ENCODE assay signal across 2 cellular contexts in the genomic region with DNA sequence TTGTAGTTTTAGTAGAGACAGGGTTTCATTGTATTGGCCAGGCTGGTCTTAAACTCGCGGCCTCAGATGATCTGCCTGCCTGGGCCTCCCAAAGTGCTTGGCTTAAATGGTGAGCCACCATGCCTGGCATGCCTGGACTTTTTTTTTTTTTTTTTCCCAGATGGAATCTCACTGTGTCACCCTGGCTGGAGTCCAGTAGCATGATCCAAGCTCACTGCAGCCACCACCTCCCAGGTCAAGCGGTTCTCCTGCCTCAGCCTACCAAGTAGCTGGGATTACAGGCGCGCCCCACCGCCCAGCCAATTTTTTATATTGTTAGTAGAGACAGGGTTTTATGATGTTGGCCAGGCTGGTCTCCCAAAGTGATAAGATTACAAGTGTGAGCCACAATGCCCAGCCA.
TF ChIP-seq lines count a peak whose summit lies in the region.

No MANE protein-coding gene starts in this region.

TF ChIP-seq in K562, 482 proteins besides CTCF, POLR2A, EP300 and RAD21:
- TF ChIP-seq ZNF384 (IDR thresholded peaks at IDR 0.05; ENCODE audit: low read depth, low read length) (peak; percentile 64; the same call in 1 of the 2 replicates), ZNF766 (CRISPR knock-in tag; conservative IDR thresholded peaks at IDR 0.05) (no peak)
TF ChIP-seq in K562: peak in this region for 1.

TF ChIP-seq in HepG2, 621 proteins besides CTCF, POLR2A, EP300 and RAD21:
- TF ChIP-seq ZNF644 (CRISPR knock-in tag; IDR thresholded peaks at IDR 0.05; ENCODE audit: low read depth) (peak; percentile 14; the same call in 1 of the 2 replicates), SMC3 (IDR thresholded peaks at IDR 0.05; ENCODE audit: low read length) (no peak), ZNF224 (CRISPR knock-in tag; IDR thresholded peaks at IDR 0.05) (no peak), FUBP1 (CRISPR knock-in tag; IDR thresholded peaks at IDR 0.05; ENCODE audit: borderline replicate concordance) (no peak), ZNF460 (CRISPR knock-in tag; IDR thresholded peaks at IDR 0.05; ENCODE audit: borderline replicate concordance) (peak; percentile 17; the same call in 1 of the 2 replicates), ZBTB33 (CRISPR knock-in tag; IDR thresholded peaks at IDR 0.05) (peak; percentile 61; the same call in 1 of the 2 replicates), ZNF121 (CRISPR knock-in tag; IDR thresholded peaks at IDR 0.05) (peak; percentile 58; the same call in 1 of the 2 replicates)
- TF ChIP-seq, protein P1, sequence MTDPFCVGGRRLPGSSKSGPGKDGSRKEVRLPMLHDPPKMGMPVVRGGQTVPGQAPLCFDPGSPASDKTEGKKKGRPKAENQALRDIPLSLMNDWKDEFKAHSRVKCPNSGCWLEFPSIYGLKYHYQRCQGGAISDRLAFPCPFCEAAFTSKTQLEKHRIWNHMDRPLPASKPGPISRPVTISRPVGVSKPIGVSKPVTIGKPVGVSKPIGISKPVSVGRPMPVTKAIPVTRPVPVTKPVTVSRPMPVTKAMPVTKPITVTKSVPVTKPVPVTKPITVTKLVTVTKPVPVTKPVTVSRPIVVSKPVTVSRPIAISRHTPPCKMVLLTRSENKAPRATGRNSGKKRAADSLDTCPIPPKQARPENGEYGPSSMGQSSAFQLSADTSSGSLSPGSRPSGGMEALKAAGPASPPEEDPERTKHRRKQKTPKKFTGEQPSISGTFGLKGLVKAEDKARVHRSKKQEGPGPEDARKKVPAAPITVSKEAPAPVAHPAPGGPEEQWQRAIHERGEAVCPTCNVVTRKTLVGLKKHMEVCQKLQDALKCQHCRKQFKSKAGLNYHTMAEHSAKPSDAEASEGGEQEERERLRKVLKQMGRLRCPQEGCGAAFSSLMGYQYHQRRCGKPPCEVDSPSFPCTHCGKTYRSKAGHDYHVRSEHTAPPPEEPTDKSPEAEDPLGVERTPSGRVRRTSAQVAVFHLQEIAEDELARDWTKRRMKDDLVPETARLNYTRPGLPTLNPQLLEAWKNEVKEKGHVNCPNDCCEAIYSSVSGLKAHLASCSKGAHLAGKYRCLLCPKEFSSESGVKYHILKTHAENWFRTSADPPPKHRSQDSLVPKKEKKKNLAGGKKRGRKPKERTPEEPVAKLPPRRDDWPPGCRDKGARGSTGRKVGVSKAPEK (CRISPR knock-in tag; IDR thresholded peaks at IDR 0.05; ENCODE audit: borderline replicate concordance): no peak
- TF ChIP-seq, protein P2, sequence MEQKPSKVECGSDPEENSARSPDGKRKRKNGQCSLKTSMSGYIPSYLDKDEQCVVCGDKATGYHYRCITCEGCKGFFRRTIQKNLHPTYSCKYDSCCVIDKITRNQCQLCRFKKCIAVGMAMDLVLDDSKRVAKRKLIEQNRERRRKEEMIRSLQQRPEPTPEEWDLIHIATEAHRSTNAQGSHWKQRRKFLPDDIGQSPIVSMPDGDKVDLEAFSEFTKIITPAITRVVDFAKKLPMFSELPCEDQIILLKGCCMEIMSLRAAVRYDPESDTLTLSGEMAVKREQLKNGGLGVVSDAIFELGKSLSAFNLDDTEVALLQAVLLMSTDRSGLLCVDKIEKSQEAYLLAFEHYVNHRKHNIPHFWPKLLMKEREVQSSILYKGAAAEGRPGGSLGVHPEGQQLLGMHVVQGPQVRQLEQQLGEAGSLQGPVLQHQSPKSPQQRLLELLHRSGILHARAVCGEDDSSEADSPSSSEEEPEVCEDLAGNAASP (CRISPR knock-in tag; IDR thresholded peaks at IDR 0.05; ENCODE audit: borderline replicate concordance): peak; percentile 20; the same call in 1 of the 2 replicates
- TF ChIP-seq, protein P3, sequence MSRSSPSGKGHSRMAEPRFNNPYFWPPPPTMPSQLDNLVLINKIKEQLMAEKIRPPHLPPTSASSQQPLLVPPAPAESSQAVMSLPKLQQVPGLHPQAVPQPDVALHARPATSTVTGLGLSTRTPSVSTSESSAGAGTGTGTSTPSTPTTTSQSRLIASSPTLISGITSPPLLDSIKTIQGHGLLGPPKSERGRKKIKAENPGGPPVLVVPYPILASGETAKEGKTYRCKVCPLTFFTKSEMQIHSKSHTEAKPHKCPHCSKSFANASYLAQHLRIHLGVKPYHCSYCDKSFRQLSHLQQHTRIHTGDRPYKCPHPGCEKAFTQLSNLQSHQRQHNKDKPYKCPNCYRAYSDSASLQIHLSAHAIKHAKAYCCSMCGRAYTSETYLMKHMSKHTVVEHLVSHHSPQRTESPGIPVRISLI (CRISPR knock-in tag; IDR thresholded peaks at IDR 0.05; ENCODE audit: borderline replicate concordance): peak; percentile 85
TF ChIP-seq in HepG2: peak in this region for 6.
